ENCODE assay signal across 8 cellular contexts in genomic region chr7:118183586-118184391, GRCh38. TPM values are rescaled to one million over a fixed set of nuclear protein-coding genes. Genes with fewer than 3 reads are reported as not detected.
DNase-seq lines count a peak whose midpoint lies in the region; ATAC-seq lines count a peak whose summit lies in the region.

Gene LSM8, plus strand, starts transcription at chr7:118184164. Its CDS starts 60 bp downstream, at chr7:118184224.

- peak; percentile 95 for ATAC-seq in GM21360 (IDR thresholded peaks at IDR 0.05; ENCODE audit: unreplicated experiment)

- DNase-seq in COLO668 (lab: John Stamatoyannopoulos, UW; ENCODE audit: unreplicated experiment) = peak; percentile 96
- DNase-seq in HT1080 (ENCODE audit: low read depth) = peak; percentile 97
- peak; percentile 86 for DNase-seq in NOMO-1 treated with DMSO at 0.1 percent for 48 hours (lab: John Stamatoyannopoulos, UW; ENCODE audit: unreplicated experiment)
- DNase-seq in activated CD8-positive, alpha-beta memory T cell treated with anti-CD3 and anti-CD28 coated beads for 4 hours (ENCODE audit: low read depth in 2 of 2) = peak; percentile 95 to 96
- DNase-seq in effector memory CD4-positive, alpha-beta T cell = peak; percentile 95 to 96 (median 95)
- DNase-seq in lung microvascular endothelial cell (ENCODE audit: low read depth in 2 of 2) = peak; percentile 99
- peak; percentile 85 to 94 (median 92) for DNase-seq in stimulated activated CD4-positive, alpha-beta T cell treated with anti-CD3 and anti-CD28 coated beads, TNF-alpha, amount 100 ng/mL, for 48 hours (ENCODE audit: low read depth in 3 of 3)

- H3K27ac ChIP-seq in effector memory CD4-positive, alpha-beta T cell (ENCODE audit: insufficient read depth, low read length, poor library complexity, severe bottlenecking) = peak within 1 kb of the TSS; percentile 89

- no peaks in the 10 kb centered on the region for H3K27me3 ChIP-seq in effector memory CD4-positive, alpha-beta T cell (replicated peaks; ENCODE audit: control insufficient read depth, insufficient read depth, low read length, poor library complexity, severe bottlenecking)

- no peaks in the 10 kb centered on the region for H3K9me3 ChIP-seq in effector memory CD4-positive, alpha-beta T cell (ENCODE audit: control insufficient read depth, low read length)

- H3K36me3 ChIP-seq in effector memory CD4-positive, alpha-beta T cell (ENCODE audit: control insufficient read depth, insufficient read depth, low read length) = no peaks in the 10 kb centered on the region

- H3K4me1 ChIP-seq in effector memory CD4-positive, alpha-beta T cell (ENCODE audit: control insufficient read depth, insufficient read depth, low read length, poor library complexity, severe bottlenecking) = peaks cover 17% of the 10 kb centered on the region

- peak within 1 kb of the TSS; percentile 73 for H3K4me3 ChIP-seq in effector memory CD4-positive, alpha-beta T cell (ENCODE audit: insufficient read depth, low read depth, low read length, poor library complexity, severe bottlenecking)

RNA-seq across cellular contexts. Expression of gene LSM8, which starts in this region (rescaled TPM):
- total RNA-seq in HT1080 (2014; rRNA removed; shearing (Covaris generic)) = 56.7 and 83.1 TPM in 2 replicates
- 62.8 and 81.3 TPM in 2 replicates for polyA plus RNA-seq in HT1080 (2015; cell fraction: cytosol; rRNA removed)
- 56.2 and 60.6 TPM in 2 replicates for polyA plus RNA-seq in HT1080 (2015; cell fraction: nucleus; rRNA removed)
- 37.0 and 37.1 TPM in 2 replicates for total RNA-seq in lung microvascular endothelial cell

Comparison
In these comparisons a context has a peak if more than half of its experiments do, and no peak if none do; other contexts are left out.
1. Peak in every context shown above with its lines: DNase-seq, ATAC-seq, H3K4me3 ChIP-seq and H3K27ac ChIP-seq.